ENCODE assay signal across 22 cellular contexts in genomic region chr22:24198682-24199052, GRCh38. TPM values are rescaled to one million over a fixed set of nuclear protein-coding genes. Genes with fewer than 3 reads are reported as not detected.
A peak's percentile ranks its signal among the peaks of the same experiment; 100 is the strongest.
DNase-seq lines count a peak whose midpoint lies in the region; ATAC-seq and TF ChIP-seq lines count a peak whose summit lies in the region.
"Had no signal": no experiment of that assay in that cellular context is flagged by ENCODE, and none has a peak within 500 bp of the region (broad histone marks: within the 10 kb centered on the region; RNA-seq: fewer than 3 reads in every experiment).

No MANE protein-coding gene starts in this region.

- dilution Hi-C loops in IMR-90 (cut with HindIII; ENCODE audit: low sequenced_read_pairs, unreplicated experiment): no loop called here

- H3K14ac ChIP-seq in IMR-90 (replicated peaks; ENCODE audit: low read depth, low read length): 0 out of 2 replicates have a peak overlapping the region, but pooled peaks have one; percentile 2

- intact Hi-C loops in IMR-90 (cut with micrococcal nuclease) (no loop called here), thyroid gland (cut with DNase I) (no loop called here)

- peak overlapping the region; percentile 88 for H3K27ac Mint-ChIP-seq in activated naive CD8-positive, alpha-beta T cell treated with anti-CD3 and anti-CD28 coated beads, Interleukin-2, amount 10 ng/mL, durations not matched to agents 7 days and 5 days
- no peak overlapping the region for H3K27ac Mint-ChIP-seq in activated naive CD8-positive, alpha-beta T cell treated with anti-CD3 and anti-CD28 coated beads, Interleukin-2, amount 50 U/mL, for 24 hours
- H3K27ac Mint-ChIP-seq: activated T-cell treated with anti-CD3 and anti-CD28 coated beads, Interleukin-2, amount 50 U/mL, for 72 hours; CD4-positive, alpha-beta T cell; memory B cell had no signal

- peak overlapping the region; percentile 1; the same call in 1 of the 2 replicates for H2BK120ac ChIP-seq in IMR-90 (ENCODE audit: low read depth, low read length)

- H2AK9ac ChIP-seq in IMR-90 (replicated peaks; ENCODE audit: low read depth, low read length, poor library complexity): no peak overlapping the region

- peaks cover 5% of the 10 kb centered on the region for H3K9me1 ChIP-seq in IMR-90 (ENCODE audit: insufficient read depth, low read length)

- no TSS peak for BruUV-seq in IMR-90 (replicated peaks; lab: Mats Ljungman, UMichigan)

- H4K20me1 ChIP-seq in IMR-90 (ENCODE audit: insufficient read depth, low read length): no peaks in the 10 kb centered on the region

- CTCF ChIA-PET in IMR-90 (lab: Yijun Ruan, JAX): interaction anchor here (1.2 kb wide), 2 partner anchors 9 to 49 kb away, joined by 3 read pairs; no protein-coding TSS in a partner anchor

- TF ChIP-seq POLR2A in IMR-90 (IDR thresholded peaks at IDR 0.05; ENCODE audit: low read depth, low read length) (no peak), thyroid gland (IDR thresholded peaks at IDR 0.05) (no peak)

- in situ Hi-C loops in IMR-90 (cut with MboI; ENCODE audit: low sequenced_read_pairs): loop anchor here (5.0 kb wide), 1 partner anchor 44 kb away; no protein-coding TSS in a partner anchor

- H3K4ac ChIP-seq in IMR-90 (ENCODE audit: low read depth, low read length): no peak overlapping the region

- H3K56ac ChIP-seq in IMR-90 (ENCODE audit: extremely low read depth, insufficient read depth, low read length): no peak overlapping the region

- H4K91ac ChIP-seq in IMR-90 (ENCODE audit: insufficient read depth, low read depth, low read length): no peak overlapping the region

- H3K9ac ChIP-seq in IMR-90 (ENCODE audit: low read depth, low read length): no peak overlapping the region

- H3K4me3 ChIP-seq in IMR-90 (ENCODE audit: insufficient read depth, low read depth, low read length) (no peak overlapping the region), thyroid gland (replicated peaks in 1 of 3) (no peak overlapping the region)
- H3K4me3 ChIP-seq: suprapubic skin had no signal

- H3K4me1 ChIP-seq in IMR-90 (ENCODE audit: control insufficient read depth, insufficient read depth, low read length) (peaks cover 4% of the 10 kb centered on the region), thyroid gland (peaks cover 23 to 41% of the 10 kb centered on the region in 2 donors)

- H3K9me3 ChIP-seq in IMR-90 (ENCODE audit: control insufficient read depth, insufficient read depth, low read length) (no peaks in the 10 kb centered on the region), thyroid gland (no peaks in the 10 kb centered on the region)
- H3K9me3 ChIP-seq: neutrophil, suprapubic skin had no signal

- no peak overlapping the region for H2BK5ac ChIP-seq in IMR-90 (ENCODE audit: low read depth, low read length, poor library complexity, severe bottlenecking)

- no peaks in the 10 kb centered on the region for H3K79me1 ChIP-seq in IMR-90 (ENCODE audit: low read depth in 1 of 2, low read length in 2 of 2)

- H2AK5ac ChIP-seq in IMR-90 (ENCODE audit: low read depth, low read length): peak overlapping the region; percentile 27; the same call in 1 of the 2 replicates

- no peak overlapping the region for H3K4me2 ChIP-seq in IMR-90 (ENCODE audit: low read depth, low read length)

- no peak overlapping the region for H3K18ac ChIP-seq in IMR-90 (ENCODE audit: low read depth, low read length)

- no peak for ATAC-seq in activated naive CD8-positive, alpha-beta T cell treated with anti-CD3 and anti-CD28 coated beads, Interleukin-2, amount 10 ng/mL, durations not matched to agents 7 days and 5 days (ENCODE audit: low read depth)
- ATAC-seq in activated naive CD8-positive, alpha-beta T cell treated with anti-CD3 and anti-CD28 coated beads, Interleukin-2, amount 50 U/mL, for 24 hours: no peak
- ATAC-seq in IMR-90 (ENCODE audit: low read depth) (peak; percentile 64), left lobe of liver (peak; percentile 91), GM18519 (IDR thresholded peaks at IDR 0.05; ENCODE audit: low FRiP score, unreplicated experiment) (no peak)

- WGBS in IMR-90 (ENCODE audit: extremely low coverage in 2 of 2, insufficient read length in 1 of 2), 2 experiments: 92% methylated on average over 5 of the region's 6 CpGs; no CpG with 5 or more reads in 1 of the 2 experiments
- 87 to 89% methylated on average over 4 to 6 of the region's 6 CpGs for WGBS in thyroid gland, 2 donors

- H3K27me3 Mint-ChIP-seq in activated naive CD8-positive, alpha-beta T cell treated with anti-CD3 and anti-CD28 coated beads, Interleukin-2, amount 10 ng/mL, durations not matched to agents 7 days and 5 days: peaks cover 4% of the 10 kb centered on the region
- no peaks in the 10 kb centered on the region for H3K27me3 Mint-ChIP-seq in activated naive CD8-positive, alpha-beta T cell treated with anti-CD3 and anti-CD28 coated beads, Interleukin-2, amount 50 U/mL, for 24 hours
- H3K27me3 Mint-ChIP-seq: CD4-positive, alpha-beta T cell had no signal

- peaks cover 5% of the 10 kb centered on the region for H3K36me3 Mint-ChIP-seq in activated naive CD8-positive, alpha-beta T cell treated with anti-CD3 and anti-CD28 coated beads, Interleukin-2, amount 10 ng/mL, durations not matched to agents 7 days and 5 days
- no peaks in the 10 kb centered on the region for H3K36me3 Mint-ChIP-seq in activated naive CD8-positive, alpha-beta T cell treated with anti-CD3 and anti-CD28 coated beads, Interleukin-2, amount 50 U/mL, for 24 hours (ENCODE audit: low read depth)
- H3K36me3 Mint-ChIP-seq: memory B cell had no signal

- H3K36me3 ChIP-seq in IMR-90 (ENCODE audit: control insufficient read depth, insufficient read depth, low read length) (no peaks in the 10 kb centered on the region), thyroid gland (no peaks in the 10 kb centered on the region)
- H3K36me3 ChIP-seq: neutrophil, suprapubic skin had no signal

- peaks cover 29% of the 10 kb centered on the region for H3K4me1 Mint-ChIP-seq in activated naive CD8-positive, alpha-beta T cell treated with anti-CD3 and anti-CD28 coated beads, Interleukin-2, amount 10 ng/mL, durations not matched to agents 7 days and 5 days
- peaks cover 9% of the 10 kb centered on the region for H3K4me1 Mint-ChIP-seq in activated naive CD8-positive, alpha-beta T cell treated with anti-CD3 and anti-CD28 coated beads, Interleukin-2, amount 50 U/mL, for 24 hours

- peaks cover 2% of the 10 kb centered on the region for H3K9me3 Mint-ChIP-seq in activated naive CD8-positive, alpha-beta T cell treated with anti-CD3 and anti-CD28 coated beads, Interleukin-2, amount 10 ng/mL, durations not matched to agents 7 days and 5 days
- no peaks in the 10 kb centered on the region for H3K9me3 Mint-ChIP-seq in activated naive CD8-positive, alpha-beta T cell treated with anti-CD3 and anti-CD28 coated beads, Interleukin-2, amount 50 U/mL, for 24 hours
- H3K9me3 Mint-ChIP-seq: activated T-cell treated with anti-CD3 and anti-CD28 coated beads, Interleukin-2, amount 50 U/mL, for 72 hours; CD4-positive, alpha-beta T cell; memory B cell had no signal

- no peak overlapping the region for H3K27ac ChIP-seq in IMR-90 (ENCODE audit: insufficient read depth, low read length)
- H3K27ac ChIP-seq in thyroid gland: peak overlapping the region; percentile 77 to 87 (median 84)

- H2BK15ac ChIP-seq in IMR-90 (ENCODE audit: low read depth, low read length): peak overlapping the region; percentile 35; the same call in 1 of the 3 replicates

- peak overlapping the region in 1 of 2 experiments; percentile 56; a peak in 2 of 4 replicates for H4K8ac ChIP-seq in IMR-90 (ENCODE audit: low read depth in 2 of 2, low read length in 2 of 2)

- DNase-seq in activated naive CD8-positive, alpha-beta T cell treated with anti-CD3 and anti-CD28 coated beads, Interleukin-2, amount 10 ng/mL, durations not matched to agents 7 days and 5 days: no peak
- DNase-seq in activated naive CD8-positive, alpha-beta T cell treated with anti-CD3 and anti-CD28 coated beads, Interleukin-2, amount 50 U/mL, for 24 hours: no peak
- DNase-seq in IMR-90: no peak
- no peak for DNase-seq in left lobe of liver (ENCODE audit: low spot score)
- peak; percentile 36 to 46 for DNase-seq in thyroid gland
- no peak for DNase-seq in DMS53 (lab: John Stamatoyannopoulos, UW)
- DNase-seq in NK-92 treated with Interleukin-12 subunit alpha and Interleukin-12 subunit beta, amount 100 ng/mL, for 24 hours (lab: John Stamatoyannopoulos, UW): no peak
- DNase-seq: activated naive CD4-positive, alpha-beta T cell treated with anti-CD3 and anti-CD28 coated beads, Interleukin-2, amount 50 U/mL, for 16 hours; aorta; CD4-positive, alpha-beta T cell; central memory CD4-positive, alpha-beta T cell; NCI-H1092; NCI-H2081; NCI-H226; NCI-H748 treated with DMSO at 0.1 percent for 48 hours; small intestine; stimulated activated CD4-positive, alpha-beta T cell treated with anti-CD3 and anti-CD28 coated beads, Interleukin-2, amount 100 ng/mL, for 24 hours had no signal

- no peak overlapping the region for H4K5ac ChIP-seq in IMR-90 (ENCODE audit: low read depth, low read length)

- TF ChIP-seq CTCF in IMR-90 (conservative IDR thresholded peaks at IDR 0.05; ENCODE audit: low read depth, low read length): no peak
- TF ChIP-seq CTCF in thyroid gland (IDR thresholded peaks at IDR 0.05): no peak

- TF ChIP-seq RAD21 in IMR-90 (IDR thresholded peaks at IDR 0.05; ENCODE audit: low read length): no peak

- H2BK20ac ChIP-seq in IMR-90 (ENCODE audit: low read depth, low read length): no peak overlapping the region

- POLR2A ChIA-PET in activated naive CD8-positive, alpha-beta T cell treated with anti-CD3 and anti-CD28 coated beads, Interleukin-2, amount 10 ng/mL, durations not matched to agents 7 days and 5 days (lab: Charles Lee): interaction anchor here (0.7 to 1.8 kb wide), 4 partner anchors 9 to 44 kb away, joined by 3 to 15 read pairs (median 6); no protein-coding TSS in a partner anchor
- POLR2A ChIA-PET in IMR-90 (lab: Charles Lee; ENCODE audit: unreplicated experiment): no interaction called here

- H3K23ac ChIP-seq in IMR-90 (ENCODE audit: low read depth, low read length): no peak overlapping the region

- no peak overlapping the region for H2AFZ ChIP-seq in IMR-90 (replicated peaks; ENCODE audit: low read length, poor library complexity)

- H3K4me3 Mint-ChIP-seq in activated naive CD8-positive, alpha-beta T cell treated with anti-CD3 and anti-CD28 coated beads, Interleukin-2, amount 10 ng/mL, durations not matched to agents 7 days and 5 days: peak overlapping the region; percentile 65
- H3K4me3 Mint-ChIP-seq in activated naive CD8-positive, alpha-beta T cell treated with anti-CD3 and anti-CD28 coated beads, Interleukin-2, amount 50 U/mL, for 24 hours: no peak overlapping the region
- H3K4me3 Mint-ChIP-seq: CD4-positive, alpha-beta T cell; memory B cell had no signal

- H3K27me3 ChIP-seq in IMR-90 (ENCODE audit: control insufficient read depth, insufficient read depth, low read length) (no peaks in the 10 kb centered on the region), thyroid gland (no peaks in the 10 kb centered on the region)
- H3K27me3 ChIP-seq: neutrophil, suprapubic skin had no signal

RNA-seq across cellular contexts. Expression of gene SUSD2, which starts 17.4 kb away (rescaled TPM):
- total RNA-seq in activated naive CD8-positive, alpha-beta T cell treated with anti-CD3 and anti-CD28 coated beads, Interleukin-2, amount 10 ng/mL, durations not matched to agents 7 days and 5 days: 1 to 10 TPM in 1 of 2 experiments, under 1 TPM in 1; 0.94 to 1.2 TPM
- total RNA-seq in IMR-90 (2012; rRNA removed) (0.18 and 0.28 TPM in 2 replicates), left lobe of liver (1.4 TPM), thyroid gland (10 to 100 TPM in 3 of 4 donors, 1 to 10 TPM in 1; 9.5 to 22.5 (median 15.1) TPM)
- 1.6 and 2.4 TPM in 2 replicates for polyA plus RNA-seq in IMR-90 (2012; rRNA removed)
- 1.1 and 1.9 TPM in 2 replicates for polyA plus RNA-seq in IMR-90 (2012; cell fraction: cytosol; rRNA removed)
- 1.9 and 4.1 TPM in 2 replicates for polyA plus RNA-seq in IMR-90 (2012; cell fraction: nucleus; rRNA removed; ENCODE audit: low replicate concordance)

RNA-seq across cellular contexts. Expression of gene GGT5, which starts 46.2 kb away (rescaled TPM):
- under 1 TPM in 1 of 2 experiments, not detected in 1; 0.11 TPM for total RNA-seq in activated naive CD8-positive, alpha-beta T cell treated with anti-CD3 and anti-CD28 coated beads, Interleukin-2, amount 10 ng/mL, durations not matched to agents 7 days and 5 days
- 0.18 and 0.28 TPM in 2 replicates for total RNA-seq in IMR-90 (2012; rRNA removed)
- 3.1 and 5.8 TPM in 2 replicates for polyA plus RNA-seq in IMR-90 (2012; rRNA removed)
- polyA plus RNA-seq in IMR-90 (2012; cell fraction: cytosol; rRNA removed): 0.58 and 3.1 TPM in 2 replicates
- 15.2 and 20.3 TPM in 2 replicates for polyA plus RNA-seq in IMR-90 (2012; cell fraction: nucleus; rRNA removed; ENCODE audit: low replicate concordance)
- 11.5 TPM for total RNA-seq in left lobe of liver
- 10 to 100 TPM; 59.0 to 99.3 (median 86.3) TPM for total RNA-seq in thyroid gland
- total RNA-seq: CD4-positive, alpha-beta T cell had no signal

Comparison
In these comparisons a context has a peak if more than half of its experiments do, and no peak if none do; other contexts are left out.
1. ATAC-seq: peak in IMR-90 (single experiment) and left lobe of liver (single experiment); none in activated naive CD8-positive, alpha-beta T cell treated with anti-CD3 and anti-CD28 coated beads, Interleukin-2, amount 10 ng/mL, durations not matched to agents 7 days and 5 days (single experiment), activated naive CD8-positive, alpha-beta T cell treated with anti-CD3 and anti-CD28 coated beads, Interleukin-2, amount 50 U/mL, for 24 hours (single experiment) and GM18519 (single experiment).
2. DNase-seq: peak in thyroid gland (2 of 2); none in activated naive CD8-positive, alpha-beta T cell treated with anti-CD3 and anti-CD28 coated beads, Interleukin-2, amount 10 ng/mL, durations not matched to agents 7 days and 5 days (single experiment), activated naive CD8-positive, alpha-beta T cell treated with anti-CD3 and anti-CD28 coated beads, Interleukin-2, amount 50 U/mL, for 24 hours (single experiment), IMR-90 (single experiment), left lobe of liver (single experiment), DMS53 (single experiment) and NK-92 treated with Interleukin-12 subunit alpha and Interleukin-12 subunit beta, amount 100 ng/mL, for 24 hours (single experiment).